Comparison of ENCODE assay signal across 20 cellular contexts in genomic region chr10:49662169-49662830, GRCh38. TPM values are rescaled to one million over a fixed set of nuclear protein-coding genes. Genes with fewer than 3 reads are reported as not detected.
DNase-seq lines count a peak whose midpoint lies in the region; ATAC-seq and TF ChIP-seq lines count a peak whose summit lies in the region.
"Had no signal": no experiment of that assay in that cellular context is flagged by ENCODE, and none has a peak within 500 bp of the region (broad histone marks: within the 10 kb centered on the region; RNA-seq: fewer than 3 reads in every experiment).

No MANE protein-coding gene starts in this region.

- TF ChIP-seq CTCF in GM10248 (IDR thresholded peaks at IDR 0.05; ENCODE audit: control extremely low read depth, extremely low read depth, low read depth, missing control alignments), result no peak
- TF ChIP-seq CTCF in coronary artery (IDR thresholded peaks at IDR 0.05), result no peak
- TF ChIP-seq CTCF in lung (IDR thresholded peaks at IDR 0.05; ENCODE audit: control extremely low read depth, extremely low read depth), result no peak

- ATAC-seq in lung (ENCODE audit: insufficient read depth, low FRiP score), result no peak
- ATAC-seq in stimulated activated memory B cell treated with anti-CD40 and anti-IgM and Interleukin-4, amounts not matched to agents 10 μg/mL and 1 μg/mL and 100 μg/mL, for 72 hours, result peak; percentile 10
- ATAC-seq in GM18511 (IDR thresholded peaks at IDR 0.05; ENCODE audit: unreplicated experiment), result no peak
- ATAC-seq: GM23338, K562 had no signal

- H3K9me3 Mint-ChIP-seq in stimulated activated memory B cell treated with anti-CD40 and anti-IgM and Interleukin-4, amounts not matched to agents 10 μg/mL and 1 μg/mL and 100 μg/mL, for 72 hours, result peaks cover 10% of the 10 kb centered on the region

- WGBS in lung, 2 donors, result 87 to 90% methylated on average over 15 of the region's 15 CpGs

- peaks cover 4 to 12% of the 10 kb centered on the region in 2 donors for H3K9me3 ChIP-seq in lung (ENCODE audit: control insufficient read depth in 2 of 2, insufficient read depth in 1 of 2, low read length in 1 of 2)
- H3K9me3 ChIP-seq: BE2C had no signal

- POLR2A ChIA-PET in GM10248 (lab: Yijun Ruan, JAX), result no interaction called here

- H3K27ac ChIP-seq in coronary artery (no peak overlapping the region), lung (ENCODE audit: low read depth in 1 of 2, low read length in 1 of 2) (no peak overlapping the region)

- H3K27me3 Mint-ChIP-seq in stimulated activated memory B cell treated with anti-CD40 and anti-IgM and Interleukin-4, amounts not matched to agents 10 μg/mL and 1 μg/mL and 100 μg/mL, for 72 hours, result peaks cover 20% of the 10 kb centered on the region
- H3K27me3 Mint-ChIP-seq: CD4-positive, CD25-positive, alpha-beta regulatory T cell had no signal

- CTCF ChIA-PET in GM10248 (lab: Yijun Ruan, JAX), result no interaction called here

- no peaks in the 10 kb centered on the region for H3K27me3 ChIP-seq in lung (ENCODE audit: control insufficient read depth, insufficient read depth)
- H3K27me3 ChIP-seq: BE2C had no signal

- H3K4me1 ChIP-seq in lung (ENCODE audit: control insufficient read depth in 2 of 2, insufficient read depth in 2 of 2, low read length in 2 of 2), result no peaks in the 10 kb centered on the region

- no peaks in the 10 kb centered on the region for H3K36me3 ChIP-seq in lung (ENCODE audit: control insufficient read depth in 2 of 2, insufficient read depth in 2 of 2, low read length in 2 of 2)
- H3K36me3 ChIP-seq: BE2C had no signal

- no peak overlapping the region for H3K4me3 Mint-ChIP-seq in stimulated activated memory B cell treated with anti-CD40 and anti-IgM and Interleukin-4, amounts not matched to agents 10 μg/mL and 1 μg/mL and 100 μg/mL, for 72 hours
- H3K4me3 Mint-ChIP-seq: CD4-positive, CD25-positive, alpha-beta regulatory T cell; CD8-positive, alpha-beta memory T cell; GM23338; HFFc6 had no signal

- no peak overlapping the region for H3K27ac Mint-ChIP-seq in stimulated activated memory B cell treated with anti-CD40 and anti-IgM and Interleukin-4, amounts not matched to agents 10 μg/mL and 1 μg/mL and 100 μg/mL, for 72 hours
- H3K27ac Mint-ChIP-seq: CD4-positive, CD25-positive, alpha-beta regulatory T cell; CD8-positive, alpha-beta memory T cell; GM23338; HFFc6 had no signal

- H3K36me3 Mint-ChIP-seq in stimulated activated memory B cell treated with anti-CD40 and anti-IgM and Interleukin-4, amounts not matched to agents 10 μg/mL and 1 μg/mL and 100 μg/mL, for 72 hours, result no peaks in the 10 kb centered on the region
- H3K36me3 Mint-ChIP-seq: CD8-positive, alpha-beta memory T cell had no signal

- H3K4me1 Mint-ChIP-seq in stimulated activated memory B cell treated with anti-CD40 and anti-IgM and Interleukin-4, amounts not matched to agents 10 μg/mL and 1 μg/mL and 100 μg/mL, for 72 hours, result no peaks in the 10 kb centered on the region
- H3K4me1 Mint-ChIP-seq: CD4-positive, CD25-positive, alpha-beta regulatory T cell; CD8-positive, alpha-beta memory T cell had no signal

- DNase-seq in GM10248 (ENCODE audit: extremely low spot score) (peak; percentile 6), coronary artery (ENCODE audit: low spot score) (peak; percentile 45), lung (ENCODE audit: low spot score) (peak; percentile 25)
- no peak for DNase-seq in stimulated activated CD4-positive, alpha-beta T cell treated with anti-CD3 and anti-CD28 coated beads, Interleukin-2, amount 100 ng/mL, for 24 hours
- no peak for DNase-seq in activated CD4-positive, alpha-beta T cell treated with anti-CD3 and anti-CD28 coated beads for 48 hours
- DNase-seq: ACHN; BE2C; C1 segment of cervical spinal cord; CD4-positive, CD25-positive, alpha-beta regulatory T cell; CD8-positive, alpha-beta memory T cell; COR-L47; GDM1; HCEC 1CT; HFFc6; IMR-90 had no signal

- H3K4me3 ChIP-seq in coronary artery (no peak overlapping the region), lung (no peak overlapping the region)
- H3K4me3 ChIP-seq: GM23338, K562 had no signal

RNA-seq across cellular contexts. Expression of gene C10orf53, which starts 17.2 kb away (rescaled TPM):
- total RNA-seq in lung, result under 1 TPM; 0.09 to 0.11 TPM
- polyA plus RNA-seq in lung, result not detected
- total RNA-seq: A172; CD4-positive, CD25-positive, alpha-beta regulatory T cell; CD8-positive, alpha-beta memory T cell; GM23338; HFFc6; IMR-90; K562 had no signal
- polyA plus RNA-seq: CD4-positive, CD25-positive, alpha-beta regulatory T cell; CD8-positive, alpha-beta memory T cell; GM23338; IMR-90; K562 had no signal

RNA-seq across cellular contexts. Expression of gene CHAT, which starts 48.5 kb away (rescaled TPM):
- total RNA-seq in lung, result not detected
- polyA plus RNA-seq in lung, result not detected
- total RNA-seq: A172; CD4-positive, CD25-positive, alpha-beta regulatory T cell; CD8-positive, alpha-beta memory T cell; GM23338; HFFc6; IMR-90; K562 had no signal
- polyA plus RNA-seq: CD4-positive, CD25-positive, alpha-beta regulatory T cell; CD8-positive, alpha-beta memory T cell; GM23338; IMR-90; K562 had no signal

RNA-seq across cellular contexts. Expression of gene SLC18A3, which starts 52.2 kb away (rescaled TPM):
- not detected for total RNA-seq in lung
- polyA plus RNA-seq in lung, result not detected
- total RNA-seq: A172; CD4-positive, CD25-positive, alpha-beta regulatory T cell; CD8-positive, alpha-beta memory T cell; GM23338; HFFc6; IMR-90; K562 had no signal
- polyA plus RNA-seq: CD4-positive, CD25-positive, alpha-beta regulatory T cell; CD8-positive, alpha-beta memory T cell; IMR-90; K562 had no signal

Comparison
In these comparisons a context has a peak if more than half of its experiments do, and no peak if none do; other contexts are left out.
1. DNase-seq: peak in GM10248 (single experiment), coronary artery (single experiment) and lung (single experiment); none in stimulated activated CD4-positive, alpha-beta T cell treated with anti-CD3 and anti-CD28 coated beads, Interleukin-2, amount 100 ng/mL, for 24 hours (0 of 2) and activated CD4-positive, alpha-beta T cell treated with anti-CD3 and anti-CD28 coated beads for 48 hours (single experiment).